In the genomic region with DNA sequence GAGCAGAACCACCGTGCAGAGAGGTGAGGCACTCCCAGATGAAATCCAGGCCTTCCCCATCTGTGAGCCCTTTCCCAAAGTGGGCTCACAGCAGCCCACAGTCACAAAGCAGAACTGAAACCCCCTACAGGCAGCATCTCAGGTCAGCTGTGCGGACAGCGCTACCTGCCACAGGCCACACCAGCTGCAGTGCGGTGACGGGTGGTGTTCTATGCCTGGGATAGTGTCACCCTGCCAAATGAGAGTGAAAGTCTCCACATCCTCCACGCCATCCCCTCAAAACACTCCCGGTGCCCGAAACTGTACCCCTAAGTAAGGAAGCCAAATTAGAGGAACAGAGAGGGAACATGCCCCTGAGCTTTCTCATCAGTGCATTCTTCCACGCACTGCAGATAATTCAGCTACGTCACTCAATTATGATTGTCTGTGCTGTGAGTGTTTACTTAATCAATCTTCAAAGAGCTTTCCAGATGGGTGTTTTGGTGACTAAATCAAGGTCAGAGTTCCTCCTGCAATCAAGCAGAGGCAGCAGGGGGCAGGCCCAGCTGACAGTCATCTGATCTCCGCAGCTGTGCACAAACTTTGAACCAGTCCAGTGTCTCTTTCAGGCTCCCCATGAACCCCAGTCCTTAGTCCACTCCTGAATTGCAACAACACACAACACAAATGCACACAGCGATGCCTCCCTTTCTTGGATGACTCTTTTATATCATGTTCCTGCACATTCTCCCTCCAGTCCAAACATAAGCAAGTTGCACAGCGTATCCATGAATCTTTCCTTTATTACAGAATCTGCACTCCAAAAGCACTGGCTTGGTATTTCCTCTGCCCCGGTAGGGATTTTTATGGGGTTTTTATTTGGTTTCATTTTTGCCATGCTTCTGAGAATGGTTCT, we compare ENCODE assay signal across 8 cellular contexts.
DNase-seq lines count a peak whose midpoint lies in the region; ATAC-seq and TF ChIP-seq lines count a peak whose summit lies in the region.

No MANE protein-coding gene starts in this region.

- H3K27me3 Mint-ChIP-seq in Caco-2 (ENCODE audit: insufficient read depth, unreplicated experiment) = no peaks in the 10 kb centered on the region

- intact Hi-C loops in Caco-2 (cut with micrococcal nuclease; ENCODE audit: unreplicated experiment) = loop anchor here (5.0 kb wide), 2 partner anchors 206 to 256 kb away; no protein-coding TSS in a partner anchor

- TF ChIP-seq CTCF in Caco-2 (IDR thresholded peaks at IDR 0.05; ENCODE audit: insufficient read depth in 1 of 2, low read depth in 1 of 2, low read length in 1 of 2, severe bottlenecking in 1 of 2, unreplicated experiment in 1 of 2) = peak; percentile 9 to 20

- H3K27ac Mint-ChIP-seq in Caco-2 (ENCODE audit: unreplicated experiment) = peak overlapping the region; percentile 94

- DNase-seq in Caco-2 = peak; percentile 71 to 74
- DNase-seq in SIG-M5 (lab: John Stamatoyannopoulos, UW) = peak; percentile 43
- peak; percentile 44 for DNase-seq in astrocyte of the hippocampus (ENCODE audit: low read depth, low spot score)
- peak; percentile 73 for DNase-seq in kidney tubule cell (ENCODE audit: low spot score)
- DNase-seq in stimulated activated CD4-positive, alpha-beta T cell treated with anti-CD3 and anti-CD28 coated beads, Interleukin-4, amount 100 ng/mL, for 24 hours = peak; percentile 66
- no peak for DNase-seq in mesenteric fat pad (ENCODE audit: low spot score)

- BruUV-seq in Caco-2 (replicated peaks; lab: Mats Ljungman, UMichigan) = no TSS peak

- H3K4me3 ChIP-seq in Caco-2 (ENCODE audit: low read depth, low read length) = no peak overlapping the region

- H3K4me1 Mint-ChIP-seq in Caco-2 (ENCODE audit: low read depth, unreplicated experiment) = peaks cover 66% of the 10 kb centered on the region

- no peaks in the 10 kb centered on the region for H3K9me3 ChIP-seq in Caco-2

- ATAC-seq in GM19351 (IDR thresholded peaks at IDR 0.05; ENCODE audit: unreplicated experiment) (peak; percentile 72), HG03439 (IDR thresholded peaks at IDR 0.05; ENCODE audit: unreplicated experiment) (peak; percentile 70)

- H3K36me3 ChIP-seq in Caco-2 (ENCODE audit: control insufficient read depth, insufficient read depth, low read length) = no peaks in the 10 kb centered on the region

- CTCF ChIA-PET in Caco-2 (lab: Charles Lee) = interaction anchor here (0.5 to 1.8 kb wide), 5 partner anchors 9 to 105 kb away, joined by 3 to 10 read pairs (median 5); no protein-coding TSS in a partner anchor

- H3K4me1 ChIP-seq in Caco-2 = peaks cover 74% of the 10 kb centered on the region

- no peaks in the 10 kb centered on the region for H3K27me3 ChIP-seq in Caco-2 (replicated peaks; ENCODE audit: control insufficient read depth, insufficient read depth, low read length)

- peaks cover 13% of the 10 kb centered on the region for H3K36me3 Mint-ChIP-seq in Caco-2 (ENCODE audit: insufficient read depth, unreplicated experiment)

- H3K4me3 Mint-ChIP-seq in Caco-2 (ENCODE audit: unreplicated experiment) = no peak overlapping the region

- POLR2A ChIA-PET in Caco-2 (lab: Charles Lee) = interaction anchor here (0.5 to 1.6 kb wide), 6 partner anchors 9 to 432 kb away, joined by 3 to 17 read pairs (median 4); no protein-coding TSS in a partner anchor

- no peaks in the 10 kb centered on the region for H3K9me3 Mint-ChIP-seq in Caco-2 (ENCODE audit: unreplicated experiment)
